In genomic region chr20:49096212-49096730, GRCh38 we compare ENCODE assay signal across 21 cellular contexts. TPM values are rescaled to one million over a fixed set of nuclear protein-coding genes. Genes with fewer than 3 reads are reported as not detected.
DNase-seq lines count a peak whose midpoint lies in the region; FAIRE-seq and TF ChIP-seq lines count a peak whose summit lies in the region.
"Had no signal": no experiment of that assay in that cellular context is flagged by ENCODE, and none has a peak within 500 bp of the region (broad histone marks: within the 10 kb centered on the region; RNA-seq: fewer than 3 reads in every experiment).

No MANE protein-coding gene starts in this region.

- H3K27me3 Mint-ChIP-seq in activated naive CD4-positive, alpha-beta T cell treated with anti-CD3 and anti-CD28 coated beads, Interleukin-2, amount 10 ng/mL, durations not matched to agents 7 days and 5 days = no peaks in the 10 kb centered on the region
- no peaks in the 10 kb centered on the region for H3K27me3 Mint-ChIP-seq in activated naive CD4-positive, alpha-beta T cell treated with anti-CD3 and anti-CD28 coated beads for 36 hours (ENCODE audit: low read depth)
- H3K27me3 Mint-ChIP-seq: IgD-negative memory B cell had no signal

- no peak for DNase-seq in activated naive CD4-positive, alpha-beta T cell treated with anti-CD3 and anti-CD28 coated beads, Interleukin-2, amount 10 ng/mL, durations not matched to agents 7 days and 5 days
- DNase-seq in activated naive CD4-positive, alpha-beta T cell treated with anti-CD3 and anti-CD28 coated beads for 36 hours = no peak
- no peak for DNase-seq in SK-N-MC (ENCODE audit: low read depth, low spot score)
- DNase-seq in endothelial cell of umbilical vein (ENCODE audit: low read depth, low spot score) = peak; percentile 75
- no peak for DNase-seq in osteoblast (ENCODE audit: insufficient read length, low spot score, missing footprints)
- no peak for DNase-seq in germinal center (ENCODE audit: low spot score)
- no peak for DNase-seq in stimulated activated CD4-positive, alpha-beta T cell treated with anti-CD3 and anti-CD28 coated beads, Interleukin-12 subunit alpha, Interleukin-12 subunit beta, amount 100 ng/mL, for 4 hours
- DNase-seq: 8988T; Calu3; CD8-positive, alpha-beta T cell; DMS 273 treated with DMSO at 0.1 percent for 48 hours; DMS53; DND-41; EL; GM23248; HCEC 1CT had no signal

- no peak overlapping the region for H3K4me3 Mint-ChIP-seq in activated naive CD4-positive, alpha-beta T cell treated with anti-CD3 and anti-CD28 coated beads, Interleukin-2, amount 10 ng/mL, durations not matched to agents 7 days and 5 days
- no peak overlapping the region for H3K4me3 Mint-ChIP-seq in activated naive CD4-positive, alpha-beta T cell treated with anti-CD3 and anti-CD28 coated beads for 36 hours
- H3K4me3 Mint-ChIP-seq: CD8-positive, alpha-beta T cell; IgD-negative memory B cell had no signal

- H3K27me3 ChIP-seq in endothelial cell of umbilical vein (ENCODE audit: control insufficient read depth in 2 of 2, insufficient read depth in 2 of 2, low read length in 2 of 2) = no peaks in the 10 kb centered on the region
- no peaks in the 10 kb centered on the region for H3K27me3 ChIP-seq in osteoblast (ENCODE audit: insufficient read depth, low read length)
- H3K27me3 ChIP-seq: BLaER1 treated with 17β-estradiol and CSF1 and Interleukin-3, amounts not matched to agents 10 nM and 100 nM had no signal

- FAIRE-seq in endothelial cell of umbilical vein (lab: Jason Lieb, UNC) = no peak
- FAIRE-seq: GM12878, GM19239 had no signal

- H3K79me2 ChIP-seq in endothelial cell of umbilical vein (ENCODE audit: control insufficient read depth, insufficient read depth, low read length) (peaks cover 10% of the 10 kb centered on the region), osteoblast (ENCODE audit: insufficient read depth, low read length) (peaks cover 11% of the 10 kb centered on the region)

- H3K36me3 ChIP-seq in SK-N-MC (ENCODE audit: insufficient read depth, low read length) = peaks cover 87% of the 10 kb centered on the region
- peaks cover 8 to 33% of the 10 kb centered on the region in 2 experiments for H3K36me3 ChIP-seq in endothelial cell of umbilical vein (ENCODE audit: control insufficient read depth in 2 of 2, extremely low read depth in 1 of 2, insufficient read depth in 2 of 2, low read length in 2 of 2)
- peaks cover 57% of the 10 kb centered on the region for H3K36me3 ChIP-seq in osteoblast (ENCODE audit: insufficient read depth, low read length)

- H2AFZ ChIP-seq in endothelial cell of umbilical vein (ENCODE audit: low read depth, low read length) (no peak overlapping the region), osteoblast (ENCODE audit: low read length) (no peak overlapping the region)
- H2AFZ ChIP-seq: GM23248 had no signal

- H3K27ac ChIP-seq in SK-N-MC = 0 out of 2 replicates have a peak overlapping the region, but pooled peaks have one; percentile 12
- H3K27ac ChIP-seq in endothelial cell of umbilical vein (ENCODE audit: insufficient read depth, low read depth, low read length) = no peak overlapping the region
- H3K27ac ChIP-seq in osteoblast (ENCODE audit: low read depth, low read length) = no peak overlapping the region
- H3K27ac ChIP-seq: BLaER1 treated with 17β-estradiol and CSF1 and Interleukin-3, amounts not matched to agents 10 nM and 100 nM; GM23248; HL-60 had no signal

- no peak for TF ChIP-seq CTCF in endothelial cell of umbilical vein (IDR thresholded peaks at IDR 0.05; ENCODE audit: extremely low read depth in 1 of 2, insufficient read depth in 1 of 2, low read depth in 1 of 2, low read length in 2 of 2)
- no peak for TF ChIP-seq CTCF in osteoblast (IDR thresholded peaks at IDR 0.05; ENCODE audit: extremely low read depth, low read depth, low read length)

- no peaks in the 10 kb centered on the region for H3K9me3 Mint-ChIP-seq in activated naive CD4-positive, alpha-beta T cell treated with anti-CD3 and anti-CD28 coated beads, Interleukin-2, amount 10 ng/mL, durations not matched to agents 7 days and 5 days
- H3K9me3 Mint-ChIP-seq in activated naive CD4-positive, alpha-beta T cell treated with anti-CD3 and anti-CD28 coated beads for 36 hours = no peaks in the 10 kb centered on the region
- H3K9me3 Mint-ChIP-seq: CD8-positive, alpha-beta T cell; IgD-negative memory B cell had no signal

- dilution Hi-C loops in endothelial cell of umbilical vein (cut with MboI; ENCODE audit: extremely low pct_ligation_motif_present, low sequenced_read_pairs) = no loop called here

- peaks cover 2% of the 10 kb centered on the region for H4K20me1 ChIP-seq in endothelial cell of umbilical vein (replicated peaks; ENCODE audit: control insufficient read depth, extremely low read depth, insufficient read depth, low read length)
- no peaks in the 10 kb centered on the region for H4K20me1 ChIP-seq in osteoblast (ENCODE audit: insufficient read depth, low read length)

- POLR2A ChIA-PET in endothelial cell of umbilical vein (lab: Charles Lee) = no interaction called here

- H3K9me3 ChIP-seq in SK-N-MC (ENCODE audit: low read depth, low read length) = no peaks in the 10 kb centered on the region
- no peaks in the 10 kb centered on the region for H3K9me3 ChIP-seq in endothelial cell of umbilical vein (replicated peaks; ENCODE audit: control insufficient read depth, insufficient read depth, low read length)
- H3K9me3 ChIP-seq in osteoblast (ENCODE audit: low read depth, low read length) = no peaks in the 10 kb centered on the region
- H3K9me3 ChIP-seq: BLaER1 treated with 17β-estradiol and CSF1 and Interleukin-3, amounts not matched to agents 10 nM and 100 nM had no signal

- H3K4me2 ChIP-seq in endothelial cell of umbilical vein (ENCODE audit: insufficient read depth, low read length) = no peak overlapping the region
- H3K4me2 ChIP-seq in osteoblast (ENCODE audit: insufficient read depth, low read length) = no peak overlapping the region
- H3K4me2 ChIP-seq: BLaER1 treated with 17β-estradiol and CSF1 and Interleukin-3, amounts not matched to agents 10 nM and 100 nM had no signal

- no peaks in the 10 kb centered on the region for H3K4me1 ChIP-seq in endothelial cell of umbilical vein (ENCODE audit: control insufficient read depth, extremely low read depth, insufficient read depth, low read length)
- no peaks in the 10 kb centered on the region for H3K4me1 ChIP-seq in osteoblast (ENCODE audit: insufficient read depth, low read length)

- H3K4me3 ChIP-seq in SK-N-MC (no peak overlapping the region), endothelial cell of umbilical vein (replicated peaks in 1 of 3; ENCODE audit: insufficient read depth in 1 of 3, low read depth in 1 of 3, low read length in 3 of 3) (no peak overlapping the region), osteoblast (ENCODE audit: insufficient read depth, low read length) (no peak overlapping the region)
- H3K4me3 ChIP-seq: BLaER1 treated with 17β-estradiol and CSF1 and Interleukin-3, amounts not matched to agents 10 nM and 100 nM; GM12878; GM23248 had no signal

- no TSS peak for BruUV-seq in endothelial cell of umbilical vein (replicated peaks; lab: Mats Ljungman, UMichigan)

- H3K4me1 Mint-ChIP-seq in activated naive CD4-positive, alpha-beta T cell treated with anti-CD3 and anti-CD28 coated beads, Interleukin-2, amount 10 ng/mL, durations not matched to agents 7 days and 5 days = peaks cover 12% of the 10 kb centered on the region
- H3K4me1 Mint-ChIP-seq in activated naive CD4-positive, alpha-beta T cell treated with anti-CD3 and anti-CD28 coated beads for 36 hours (ENCODE audit: low read depth) = peaks cover 8% of the 10 kb centered on the region

- CTCF ChIA-PET in activated naive CD4-positive, alpha-beta T cell treated with anti-CD3 and anti-CD28 coated beads, Interleukin-2, amount 10 ng/mL, durations not matched to agents 7 days and 5 days (lab: Charles Lee) = no interaction called here
- CTCF ChIA-PET in activated naive CD4-positive, alpha-beta T cell treated with anti-CD3 and anti-CD28 coated beads for 36 hours (lab: Charles Lee) = no interaction called here
- CTCF ChIA-PET in endothelial cell of umbilical vein (lab: Charles Lee) = no interaction called here

- no peak for TF ChIP-seq POLR2A in endothelial cell of umbilical vein (IDR thresholded peaks at IDR 0.05; ENCODE audit: low read depth, low read length)

- H3K9ac ChIP-seq in SK-N-MC (ENCODE audit: insufficient read length) (no peak overlapping the region), endothelial cell of umbilical vein (replicated peaks; ENCODE audit: extremely low read depth, insufficient read depth, low read length) (no peak overlapping the region)
- H3K9ac ChIP-seq: BLaER1 treated with 17β-estradiol and CSF1 and Interleukin-3, amounts not matched to agents 10 nM and 100 nM; GM23248 had no signal

- intact Hi-C loops in activated naive CD4-positive, alpha-beta T cell treated with anti-CD3 and anti-CD28 coated beads for 36 hours (cut with micrococcal nuclease) = no loop called here
- intact Hi-C loops in endothelial cell of umbilical vein (cut with micrococcal nuclease) = no loop called here

- H3K27ac Mint-ChIP-seq in activated naive CD4-positive, alpha-beta T cell treated with anti-CD3 and anti-CD28 coated beads, Interleukin-2, amount 10 ng/mL, durations not matched to agents 7 days and 5 days = peak overlapping the region; percentile 64
- no peak overlapping the region for H3K27ac Mint-ChIP-seq in activated naive CD4-positive, alpha-beta T cell treated with anti-CD3 and anti-CD28 coated beads for 36 hours
- H3K27ac Mint-ChIP-seq: CD8-positive, alpha-beta T cell; IgD-negative memory B cell had no signal

- H3K36me3 Mint-ChIP-seq in activated naive CD4-positive, alpha-beta T cell treated with anti-CD3 and anti-CD28 coated beads, Interleukin-2, amount 10 ng/mL, durations not matched to agents 7 days and 5 days = peaks cover 64% of the 10 kb centered on the region
- H3K36me3 Mint-ChIP-seq in activated naive CD4-positive, alpha-beta T cell treated with anti-CD3 and anti-CD28 coated beads for 36 hours (ENCODE audit: low read depth) = peaks cover 44% of the 10 kb centered on the region

- H3K9me1 ChIP-seq in endothelial cell of umbilical vein (replicated peaks; ENCODE audit: control insufficient read depth, extremely low read depth, insufficient read depth, low read length) = no peaks in the 10 kb centered on the region

TF ChIP-seq in endothelial cell of umbilical vein, 7 proteins besides CTCF, POLR2A, EP300 and RAD21 (continues in another document):
- TF ChIP-seq MYC (IDR thresholded peaks at IDR 0.05; ENCODE audit: low read depth, low read length) (no peak), GATA2 (IDR thresholded peaks at IDR 0.05; ENCODE audit: insufficient read depth, insufficient read length, low read depth, low read length) (no peak)

RNA-seq across cellular contexts. Expression of gene CSE1L, which starts 50.2 kb away (rescaled TPM):
- 10 to 100 TPM; 86.1 to 88.9 TPM for total RNA-seq in activated naive CD4-positive, alpha-beta T cell treated with anti-CD3 and anti-CD28 coated beads for 36 hours
- total RNA-seq in endothelial cell of umbilical vein (109 and 118 TPM in 2 replicates), osteoblast (48.9 and 53.9 TPM in 2 replicates)
- 26.1 and 35.1 TPM in 2 replicates for polyA plus RNA-seq in endothelial cell of umbilical vein
- polyA plus RNA-seq in endothelial cell of umbilical vein (2011; cell fraction: cytosol; rRNA removed) = 48.4 and 50.5 TPM in 2 replicates
- polyA plus RNA-seq in endothelial cell of umbilical vein (2011; cell fraction: nucleus; rRNA removed) = 36.9 and 49.6 TPM in 2 replicates
- 67.0 and 119 TPM in 2 replicates for polyA plus RNA-seq in endothelial cell of umbilical vein (2012)
- polyA minus RNA-seq in endothelial cell of umbilical vein = 39.3 and 44.8 TPM in 2 replicates
- polyA minus RNA-seq in endothelial cell of umbilical vein (2011; cell fraction: cytosol; rRNA and poly(A)+ RNA removed) = 96.6 TPM
- 27.8 and 52.7 TPM in 2 replicates for polyA minus RNA-seq in endothelial cell of umbilical vein (2011; cell fraction: nucleus; rRNA and poly(A)+ RNA removed)
